In the genomic region with DNA sequence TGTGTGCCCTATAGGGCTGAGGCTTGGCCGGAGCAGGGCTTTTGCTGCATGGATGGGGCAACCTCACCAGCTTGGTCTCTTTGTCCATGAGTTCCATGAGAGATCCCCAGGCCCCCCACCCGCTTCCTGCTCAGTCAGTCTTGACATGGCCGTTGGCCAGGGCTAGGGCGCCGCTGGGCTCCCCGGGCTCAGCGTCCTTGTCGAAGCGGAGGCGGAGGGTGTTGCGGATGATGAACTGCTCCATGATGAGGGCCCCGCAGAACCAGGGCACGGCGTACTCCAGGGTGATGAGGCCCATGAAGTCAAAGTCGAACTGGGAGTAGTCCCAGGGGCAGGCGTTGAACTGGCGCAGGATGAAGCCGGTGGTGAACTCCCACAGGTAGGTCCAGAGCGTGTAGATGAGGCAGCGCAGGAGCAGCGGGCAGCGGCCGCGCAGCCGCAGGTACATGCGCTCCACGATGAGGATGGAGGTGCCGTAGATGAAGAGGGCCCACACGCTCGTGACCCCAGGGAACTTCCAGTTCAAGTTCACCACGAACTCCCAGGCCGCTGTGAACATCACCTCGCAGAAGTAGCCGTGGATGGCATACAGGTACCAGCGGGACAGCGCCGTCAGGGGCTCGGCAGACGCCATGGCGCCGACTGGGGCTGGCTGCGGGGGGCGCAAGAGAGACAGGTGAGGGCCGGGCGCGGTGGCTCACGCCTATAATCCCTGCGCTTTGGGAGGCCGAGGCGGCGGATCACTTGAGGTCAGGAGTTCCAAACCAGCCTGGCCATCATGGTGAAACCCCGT, we compare ENCODE assay signal across 26 cellular contexts. TPM values are rescaled to one million over a fixed set of nuclear protein-coding genes. Genes with fewer than 3 reads are reported as not detected.
"Had no signal": no experiment of that assay in that cellular context is flagged by ENCODE, and none has a peak within 500 bp of the region (broad histone marks: within the 10 kb centered on the region; RNA-seq: fewer than 3 reads in every experiment).

No MANE protein-coding gene starts in this region.

- DNase-seq: activated B cell treated with CpG ODN at 0.5 μM for 24 hours; activated CD4-positive, alpha-beta memory T cell treated with anti-CD3 and anti-CD28 coated beads for 36 hours; activated CD4-positive, alpha-beta T cell treated with anti-CD3 and anti-CD28 coated beads for 4 hours; activated CD4-positive, alpha-beta T cell treated with anti-CD3 and anti-CD28 coated beads, Interleukin-2, amount 50 U/mL, for 1 hour; activated CD4-positive, CD25-positive, alpha-beta regulatory T cell treated with anti-CD3 and anti-CD28 coated beads, Interleukin-2, amount 50 U/mL, for 72 hours; activated CD8-positive, alpha-beta memory T cell treated with anti-CD3 and anti-CD28 coated beads, Interleukin-2, amount 50 U/mL, for 4 hours; activated effector memory CD4-positive, alpha-beta T cell treated with Interleukin-2 at 50 U/mL for 16 hours; activated naive CD4-positive, alpha-beta T cell treated with anti-CD3 and anti-CD28 coated beads, Interleukin-2, amount 10 ng/mL, durations not matched to agents 7 days and 5 days; activated naive CD8-positive, alpha-beta T cell treated with anti-CD3 and anti-CD28 coated beads, Interleukin-2, amount 50 U/mL, for 24 hours; activated T-cell treated with anti-CD3 and anti-CD28 coated beads for 4 hours; activated T-cell treated with anti-CD3 and anti-CD28 coated beads, Interleukin-2, amount 50 U/mL, for 4 hours; anterior cingulate cortex; cerebellar nuclear complex; NCI-H1105; NCI-H1417 treated with DMSO at 0.1 percent for 48 hours; NCI-H187 treated with DMSO at 0.1 percent for 48 hours; NCI-H2081; NCI-H345; NCI-H526; NCI-H748 treated with DMSO at 0.1 percent for 48 hours; NK-92 treated with Interleukin-12 subunit alpha and Interleukin-12 subunit beta, amount 100 ng/mL, for 24 hours; PC-3; Peyer's patch; RPMI8226 had no signal

- FAIRE-seq: TTC549 had no signal

- H3K27me3 ChIP-seq: Peyer's patch had no signal

- H3K27ac ChIP-seq: Peyer's patch had no signal

- H3K4me3 ChIP-seq: Peyer's patch had no signal

- H3K9me3 ChIP-seq: Peyer's patch had no signal

- ATAC-seq: activated naive CD8-positive, alpha-beta T cell treated with anti-CD3 and anti-CD28 coated beads, Interleukin-2, amount 50 U/mL, for 24 hours; activated T-cell treated with anti-CD3 and anti-CD28 coated beads, Interleukin-2, amount 50 U/mL, for 4 hours; PC-3; Right ventricle myocardium inferior had no signal

RNA-seq across cellular contexts. Expression of gene TMEM229B, which starts 15.0 kb away (rescaled TPM):
- total RNA-seq: PC-3 had no signal
